Comparison of ENCODE assay signal across 19 cellular contexts in genomic region chr2:104900608-104901007, GRCh38. TPM values are rescaled to one million over a fixed set of nuclear protein-coding genes. Genes with fewer than 3 reads are reported as not detected.
DNase-seq lines count a peak whose midpoint lies in the region; ATAC-seq, FAIRE-seq and TF ChIP-seq lines count a peak whose summit lies in the region.
"Had no signal": no experiment of that assay in that cellular context is flagged by ENCODE, and none has a peak within 500 bp of the region (broad histone marks: within the 10 kb centered on the region; RNA-seq: fewer than 3 reads in every experiment).

No MANE protein-coding gene starts in this region.

- ATAC-seq in body of pancreas: peak; percentile 8
- peak; percentile 56 for ATAC-seq in mucosa of descending colon
- peak; percentile 21 to 42 (median 34) for ATAC-seq in pancreas
- ATAC-seq in HG03196 (IDR thresholded peaks at IDR 0.05; ENCODE audit: unreplicated experiment): no peak

- FAIRE-seq in pancreas (lab: Jason Lieb, UNC) (no peak), urothelium cell line (lab: Jason Lieb, UNC) (no peak)
- FAIRE-seq: A204.1, G401.6, GM12891, GM19239, HTR-8/SVneo had no signal

- TF ChIP-seq CTCF in body of pancreas (IDR thresholded peaks at IDR 0.05) (no peak), mucosa of descending colon (IDR thresholded peaks at IDR 0.05) (no peak), pancreas (IDR thresholded peaks at IDR 0.05) (no peak)

- intact Hi-C loops in body of pancreas (cut with DNase I) (no loop called here), mucosa of descending colon (cut with DNase I, micrococcal nuclease) (no loop called here), pancreas (cut with DNase I) (no loop called here)

- H3K27ac ChIP-seq in body of pancreas (peak overlapping the region in 2 of 4 donors; percentile 12 to 68), pancreas (no peak overlapping the region)
- H3K27ac ChIP-seq: GM23248 had no signal

- H3K4me3 ChIP-seq in body of pancreas (no peak overlapping the region), mucosa of descending colon (no peak overlapping the region), pancreas (no peak overlapping the region), HAP-1 (no peak overlapping the region)
- H3K4me3 ChIP-seq: GM23248 had no signal

- H3K4me1 ChIP-seq in body of pancreas (peaks cover 9% of the 10 kb centered on the region), mucosa of descending colon (ENCODE audit: low read depth) (no peaks in the 10 kb centered on the region), pancreas (no peaks in the 10 kb centered on the region), HAP-1 (no peaks in the 10 kb centered on the region)
- H3K4me1 ChIP-seq: BE2C had no signal

- H3K9me3 ChIP-seq in body of pancreas (no peaks in the 10 kb centered on the region), mucosa of descending colon (no peaks in the 10 kb centered on the region), pancreas (no peaks in the 10 kb centered on the region), HAP-1 (no peaks in the 10 kb centered on the region)
- H3K9me3 ChIP-seq: BE2C had no signal

- 37 to 40% methylated on average over 7 of the region's 7 CpGs for WGBS in body of pancreas, 2 donors
- WGBS in pancreas, 2 donors: 38 to 39% methylated on average over 7 of the region's 7 CpGs

- DNase-seq in body of pancreas (no peak), mucosa of descending colon (peak in 1 of 3 donors; percentile 21), pancreas (no peak), HAP-1 (ENCODE audit: low spot score in 2 of 2) (no peak), urothelium cell line (ENCODE audit: low spot score) (no peak)
- DNase-seq: ACHN; BE2C; C1 segment of cervical spinal cord; CD4-positive, CD25-positive, alpha-beta regulatory T cell; CD8-positive, alpha-beta memory T cell; GM23248; HCEC 1CT; IMR-90 had no signal

- in situ Hi-C loops in HAP-1 (cut with MboI; ENCODE audit: low sequenced_read_pairs): no loop called here

- no peak for TF ChIP-seq POLR2A in body of pancreas (IDR thresholded peaks at IDR 0.05)

- H3K36me3 ChIP-seq in body of pancreas (replicated peaks in 1 of 2; ENCODE audit: insufficient read depth in 1 of 2, low read depth in 2 of 2) (no peaks in the 10 kb centered on the region), mucosa of descending colon (ENCODE audit: low read depth) (no peaks in the 10 kb centered on the region), pancreas (no peaks in the 10 kb centered on the region), HAP-1 (replicated peaks) (no peaks in the 10 kb centered on the region)
- H3K36me3 ChIP-seq: BE2C had no signal

- H3K27me3 ChIP-seq in body of pancreas: no peaks in the 10 kb centered on the region
- no peaks in the 10 kb centered on the region for H3K27me3 ChIP-seq in pancreas
- H3K27me3 ChIP-seq in HAP-1 (ENCODE audit: low read depth): no peaks in the 10 kb centered on the region
- H3K27me3 ChIP-seq: BE2C had no signal

RNA-seq across cellular contexts. Expression of gene POU3F3, which starts 46.7 kb away (rescaled TPM):
- total RNA-seq in body of pancreas: not detected
- total RNA-seq in mucosa of descending colon: 1 to 10 TPM in 1 of 3 donors, under 1 TPM in 2; 0.12 to 1.4 (median 0.14) TPM
- total RNA-seq in pancreas: not detected
- polyA plus RNA-seq in pancreas: not detected
- total RNA-seq: CD4-positive, CD25-positive, alpha-beta regulatory T cell; CD8-positive, alpha-beta memory T cell; GM23248; IMR-90 had no signal
- polyA plus RNA-seq: CD4-positive, CD25-positive, alpha-beta regulatory T cell; CD8-positive, alpha-beta memory T cell; GM23248; IMR-90 had no signal
